8 cellular contexts compared by ENCODE assay signal in genomic region chr10:75137533-75138438, GRCh38. TPM values are rescaled to one million over a fixed set of nuclear protein-coding genes. Genes with fewer than 3 reads are reported as not detected.
DNase-seq lines count a peak whose midpoint lies in the region; ATAC-seq and TF ChIP-seq lines count a peak whose summit lies in the region.

No MANE protein-coding gene starts in this region.

- DNase-seq in Caco-2 = peak; percentile 19 to 47
- DNase-seq in activated T-cell treated with anti-CD3 and anti-CD28 coated beads, Interleukin-2, amount 50 U/mL, for 4 hours = no peak
- DNase-seq in left lung = no peak
- DNase-seq in ecto neural progenitor cell (ENCODE audit: low spot score) = no peak
- no peak for DNase-seq in tibial nerve (ENCODE audit: low spot score in 2 of 2)
- no peak for DNase-seq in osteocyte (ENCODE audit: extremely low spot score, unreplicated experiment)
- no peak for DNase-seq in UCSD-AML1 (lab: John Stamatoyannopoulos, UW; ENCODE audit: unreplicated experiment)

- no peak overlapping the region for H3K4me3 ChIP-seq in Caco-2 (ENCODE audit: low read depth, low read length)
- H3K4me3 ChIP-seq in left lung = no peak overlapping the region
- no peak overlapping the region for H3K4me3 ChIP-seq in tibial nerve

- ATAC-seq in HG03095 (IDR thresholded peaks at IDR 0.05; ENCODE audit: unreplicated experiment) = peak; percentile 53
- ATAC-seq in activated T-cell treated with anti-CD3 and anti-CD28 coated beads, Interleukin-2, amount 50 U/mL, for 4 hours = peak; percentile 93 to 95
- ATAC-seq in left lung = peak; percentile 45

- H3K27ac Mint-ChIP-seq in Caco-2 (ENCODE audit: unreplicated experiment) (peak overlapping the region; percentile 70), osteocyte (ENCODE audit: unreplicated experiment) (no peak overlapping the region)

- TF ChIP-seq EP300 in tibial nerve (IDR thresholded peaks at IDR 0.05) = no peak

- TF ChIP-seq CTCF in Caco-2 (IDR thresholded peaks at IDR 0.05; ENCODE audit: insufficient read depth in 1 of 2, low read depth in 1 of 2, low read length in 1 of 2, severe bottlenecking in 1 of 2, unreplicated experiment in 1 of 2) (no peak), left lung (IDR thresholded peaks at IDR 0.05) (no peak), tibial nerve (IDR thresholded peaks at IDR 0.05) (no peak), osteocyte (IDR thresholded peaks at IDR 0.05) (no peak)

- H3K4me3 Mint-ChIP-seq in Caco-2 (ENCODE audit: unreplicated experiment) (peak overlapping the region; percentile 47), osteocyte (ENCODE audit: unreplicated experiment) (no peak overlapping the region)
- H3K4me3 Mint-ChIP-seq in activated T-cell treated with anti-CD3 and anti-CD28 coated beads, Interleukin-2, amount 50 U/mL, for 4 hours = no peak overlapping the region

- peaks cover 7% of the 10 kb centered on the region for H3K36me3 Mint-ChIP-seq in Caco-2 (ENCODE audit: insufficient read depth, unreplicated experiment)
- peaks cover 9% of the 10 kb centered on the region for H3K36me3 Mint-ChIP-seq in activated T-cell treated with anti-CD3 and anti-CD28 coated beads, Interleukin-2, amount 50 U/mL, for 4 hours (ENCODE audit: insufficient read depth)
- H3K36me3 Mint-ChIP-seq in osteocyte (ENCODE audit: unreplicated experiment) = peaks cover 3% of the 10 kb centered on the region

- no peaks in the 10 kb centered on the region for H3K9me3 Mint-ChIP-seq in Caco-2 (ENCODE audit: unreplicated experiment)
- no peaks in the 10 kb centered on the region for H3K9me3 Mint-ChIP-seq in activated T-cell treated with anti-CD3 and anti-CD28 coated beads, Interleukin-2, amount 50 U/mL, for 4 hours
- peaks cover 5% of the 10 kb centered on the region for H3K9me3 Mint-ChIP-seq in osteocyte (ENCODE audit: unreplicated experiment)

- no peaks in the 10 kb centered on the region for H3K9me3 ChIP-seq in Caco-2
- H3K9me3 ChIP-seq in left lung = no peaks in the 10 kb centered on the region
- no peaks in the 10 kb centered on the region for H3K9me3 ChIP-seq in tibial nerve

- H3K4me1 Mint-ChIP-seq in Caco-2 (ENCODE audit: low read depth, unreplicated experiment) (peaks cover 35% of the 10 kb centered on the region), osteocyte (ENCODE audit: unreplicated experiment) (peaks cover 22% of the 10 kb centered on the region)
- peaks cover 32% of the 10 kb centered on the region for H3K4me1 Mint-ChIP-seq in activated T-cell treated with anti-CD3 and anti-CD28 coated beads, Interleukin-2, amount 50 U/mL, for 4 hours (ENCODE audit: low read depth)

- H3K27ac ChIP-seq in left lung (no peak overlapping the region), tibial nerve (no peak overlapping the region)

- intact Hi-C loops in Caco-2 (cut with micrococcal nuclease; ENCODE audit: unreplicated experiment) (no loop called here), left lung (cut with DNase I) (no loop called here)

- no peaks in the 10 kb centered on the region for H3K27me3 Mint-ChIP-seq in Caco-2 (ENCODE audit: insufficient read depth, unreplicated experiment)
- H3K27me3 Mint-ChIP-seq in activated T-cell treated with anti-CD3 and anti-CD28 coated beads, Interleukin-2, amount 50 U/mL, for 4 hours (ENCODE audit: low read depth) = no peaks in the 10 kb centered on the region
- H3K27me3 Mint-ChIP-seq in osteocyte (ENCODE audit: unreplicated experiment) = no peaks in the 10 kb centered on the region

- WGBS in tibial nerve, 2 donors = 56 to 62% methylated on average over 3 of the region's 3 CpGs

- H3K36me3 ChIP-seq in Caco-2 (ENCODE audit: control insufficient read depth, insufficient read depth, low read length) = no peaks in the 10 kb centered on the region
- H3K36me3 ChIP-seq in left lung = no peaks in the 10 kb centered on the region
- no peaks in the 10 kb centered on the region for H3K36me3 ChIP-seq in tibial nerve

- H3K4me1 ChIP-seq in Caco-2 = peaks cover 48% of the 10 kb centered on the region
- peaks cover 5 to 20% of the 10 kb centered on the region in 2 donors for H3K4me1 ChIP-seq in left lung
- H3K4me1 ChIP-seq in tibial nerve = peaks cover 0 to 23% (median 0%) of the 10 kb centered on the region in 4 donors

- no TSS peak for BruUV-seq in Caco-2 (replicated peaks; lab: Mats Ljungman, UMichigan)

- CTCF ChIA-PET in Caco-2 (lab: Charles Lee) = no interaction called here

- H3K27me3 ChIP-seq in Caco-2 (replicated peaks; ENCODE audit: control insufficient read depth, insufficient read depth, low read length) = no peaks in the 10 kb centered on the region
- no peaks in the 10 kb centered on the region for H3K27me3 ChIP-seq in left lung
- no peaks in the 10 kb centered on the region for H3K27me3 ChIP-seq in tibial nerve

- no peak for TF ChIP-seq POLR2A in tibial nerve (IDR thresholded peaks at IDR 0.05)

- POLR2A ChIA-PET in Caco-2 (lab: Charles Lee) = no interaction called here

RNA-seq across cellular contexts. Expression of gene SAMD8, which starts 26.3 kb away (rescaled TPM):
- total RNA-seq in Caco-2 (2022) (25.2 and 26.9 TPM in 2 replicates), left lung (10 to 100 TPM; 18.7 to 22.4 TPM), tibial nerve (10 to 100 TPM; 46.5 to 62.0 (median 56.7) TPM), osteocyte (25.9 and 26.4 TPM in 2 replicates)
- total RNA-seq in activated T-cell treated with anti-CD3 and anti-CD28 coated beads, Interleukin-2, amount 50 U/mL, for 4 hours = 10 to 100 TPM; 12.7 to 16.8 (median 13.7) TPM

Comparison
In these comparisons a context has a peak if more than half of its experiments do, and no peak if none do; other contexts are left out.
1. DNase-seq: peak in Caco-2 (2 of 2); none in activated T-cell treated with anti-CD3 and anti-CD28 coated beads, Interleukin-2, amount 50 U/mL, for 4 hours (single experiment), left lung (0 of 2), ecto neural progenitor cell (single experiment), tibial nerve (0 of 2), osteocyte (single experiment) and UCSD-AML1 (single experiment).
2. Peak in every context shown above with its lines, with median percentiles within 50 percentile points of each other: ATAC-seq.